Comparison of ENCODE assay signal across 2 cellular contexts in genomic region chr9:112446518-112446917, GRCh38.
TF ChIP-seq lines count a peak whose summit lies in the region.

No MANE protein-coding gene starts in this region.

TF ChIP-seq in HEK293, 187 proteins besides CTCF, POLR2A, EP300 and RAD21:
- no peak for TF ChIP-seq ZBTB49 (tag by site-specific recombination; IDR thresholded peaks at IDR 0.05; ENCODE audit: low read depth)
- TF ChIP-seq, protein P1, sequence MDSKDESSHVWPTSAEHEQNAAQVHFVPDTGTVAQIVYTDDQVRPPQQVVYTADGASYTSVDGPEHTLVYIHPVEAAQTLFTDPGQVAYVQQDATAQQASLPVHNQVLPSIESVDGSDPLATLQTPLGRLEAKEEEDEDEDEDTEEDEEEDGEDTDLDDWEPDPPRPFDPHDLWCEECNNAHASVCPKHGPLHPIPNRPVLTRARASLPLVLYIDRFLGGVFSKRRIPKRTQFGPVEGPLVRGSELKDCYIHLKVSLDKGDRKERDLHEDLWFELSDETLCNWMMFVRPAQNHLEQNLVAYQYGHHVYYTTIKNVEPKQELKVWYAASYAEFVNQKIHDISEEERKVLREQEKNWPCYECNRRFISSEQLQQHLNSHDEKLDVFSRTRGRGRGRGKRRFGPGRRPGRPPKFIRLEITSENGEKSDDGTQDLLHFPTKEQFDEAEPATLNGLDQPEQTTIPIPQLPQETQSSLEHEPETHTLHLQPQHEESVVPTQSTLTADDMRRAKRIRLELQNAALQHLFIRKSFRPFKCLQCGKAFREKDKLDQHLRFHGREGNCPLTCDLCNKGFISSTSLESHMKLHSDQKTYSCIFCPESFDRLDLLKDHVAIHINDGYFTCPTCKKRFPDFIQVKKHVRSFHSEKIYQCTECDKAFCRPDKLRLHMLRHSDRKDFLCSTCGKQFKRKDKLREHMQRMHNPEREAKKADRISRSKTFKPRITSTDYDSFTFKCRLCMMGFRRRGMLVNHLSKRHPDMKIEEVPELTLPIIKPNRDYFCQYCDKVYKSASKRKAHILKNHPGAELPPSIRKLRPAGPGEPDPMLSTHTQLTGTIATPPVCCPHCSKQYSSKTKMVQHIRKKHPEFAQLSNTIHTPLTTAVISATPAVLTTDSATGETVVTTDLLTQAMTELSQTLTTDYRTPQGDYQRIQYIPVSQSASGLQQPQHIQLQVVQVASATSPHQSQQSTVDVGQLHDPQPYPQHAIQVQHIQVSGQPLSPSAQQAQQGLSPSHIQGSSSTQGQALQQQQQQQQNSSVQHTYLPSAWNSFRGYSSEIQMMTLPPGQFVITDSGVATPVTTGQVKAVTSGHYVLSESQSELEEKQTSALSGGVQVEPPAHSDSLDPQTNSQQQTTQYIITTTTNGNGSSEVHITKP (tag by site-specific recombination; IDR thresholded peaks at IDR 0.05) = 0 out of 2 replicates have a peak, but pooled peaks have one; percentile 21
- TF ChIP-seq, protein P2, sequence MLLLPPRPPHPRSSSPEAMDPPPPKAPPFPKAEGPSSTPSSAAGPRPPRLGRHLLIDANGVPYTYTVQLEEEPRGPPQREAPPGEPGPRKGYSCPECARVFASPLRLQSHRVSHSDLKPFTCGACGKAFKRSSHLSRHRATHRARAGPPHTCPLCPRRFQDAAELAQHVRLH (tag by site-specific recombination; IDR thresholded peaks at IDR 0.05) = no peak

TF ChIP-seq in SK-N-SH, 30 proteins besides CTCF, POLR2A, EP300 and RAD21 (continued from another document):
- TF ChIP-seq ZBTB33 (IDR thresholded peaks at IDR 0.05; ENCODE audit: borderline replicate concordance, low read depth) = no peak
- TF ChIP-seq SMC3 (IDR thresholded peaks at IDR 0.05; ENCODE audit: low read depth, low read length) = no peak
